In genomic region chr12:42076976-42077375, GRCh38 we compare ENCODE assay signal across 31 cellular contexts.
"Had no signal": no experiment of that assay in that cellular context is flagged by ENCODE, and none has a peak within 500 bp of the region (broad histone marks: within the 10 kb centered on the region; RNA-seq: fewer than 3 reads in every experiment).

No MANE protein-coding gene starts in this region.

- H3K4me3 Mint-ChIP-seq: activated B cell treated with CpG ODN at 0.5 μM for 24 hours; activated CD8-positive, alpha-beta T cell treated with anti-CD3 and anti-CD28 coated beads for 36 hours; activated naive CD4-positive, alpha-beta T cell treated with anti-CD3 and anti-CD28 coated beads for 36 hours; activated naive CD4-positive, alpha-beta T cell treated with anti-CD3 and anti-CD28 coated beads, Interleukin-2, amount 50 U/mL, for 24 hours; activated naive CD8-positive, alpha-beta T cell treated with anti-CD3 and anti-CD28 coated beads for 36 hours; activated naive CD8-positive, alpha-beta T cell treated with anti-CD3 and anti-CD28 coated beads, Interleukin-2, amount 50 U/mL, for 24 hours; activated T-cell treated with anti-CD3 and anti-CD28 coated beads, Interleukin-2, amount 50 U/mL, for 4 hours; effector memory CD8-positive, alpha-beta T cell; T-helper 17 cell had no signal

- H3K27ac Mint-ChIP-seq: activated B cell treated with CpG ODN at 0.5 μM for 24 hours; activated CD8-positive, alpha-beta T cell treated with anti-CD3 and anti-CD28 coated beads for 36 hours; activated naive CD4-positive, alpha-beta T cell treated with anti-CD3 and anti-CD28 coated beads for 36 hours; activated naive CD4-positive, alpha-beta T cell treated with anti-CD3 and anti-CD28 coated beads, Interleukin-2, amount 50 U/mL, for 24 hours; activated naive CD8-positive, alpha-beta T cell treated with anti-CD3 and anti-CD28 coated beads for 36 hours; activated naive CD8-positive, alpha-beta T cell treated with anti-CD3 and anti-CD28 coated beads, Interleukin-2, amount 50 U/mL, for 24 hours; activated T-helper 2 cell treated with anti-CD3 and anti-CD28 coated beads, Interferon-gamma antibody, Interleukin-2, Interleukin-4, amounts not matched to agents 10 μg/mL and 5 μg/mL and 100 μg/mL, durations not matched to agents 14 hours and 24 hours and 36 hours; T-helper 17 cell had no signal

- H3K4me1 Mint-ChIP-seq: activated B cell treated with CpG ODN at 0.5 μM for 24 hours; activated naive CD4-positive, alpha-beta T cell treated with anti-CD3 and anti-CD28 coated beads, Interleukin-2, amount 50 U/mL, for 24 hours; activated naive CD8-positive, alpha-beta T cell treated with anti-CD3 and anti-CD28 coated beads for 36 hours; activated naive CD8-positive, alpha-beta T cell treated with anti-CD3 and anti-CD28 coated beads, Interleukin-2, amount 50 U/mL, for 24 hours; T-helper 17 cell had no signal

- H3K27me3 Mint-ChIP-seq: activated B cell treated with CpG ODN at 0.5 μM for 24 hours; activated naive CD4-positive, alpha-beta T cell treated with anti-CD3 and anti-CD28 coated beads, Interleukin-2, amount 50 U/mL, for 24 hours; activated naive CD8-positive, alpha-beta T cell treated with anti-CD3 and anti-CD28 coated beads for 36 hours; activated naive CD8-positive, alpha-beta T cell treated with anti-CD3 and anti-CD28 coated beads, Interleukin-2, amount 50 U/mL, for 24 hours; effector memory CD8-positive, alpha-beta T cell; T-helper 17 cell had no signal

- H3K9me3 Mint-ChIP-seq: activated CD8-positive, alpha-beta T cell treated with anti-CD3 and anti-CD28 coated beads for 36 hours; activated naive CD4-positive, alpha-beta T cell treated with anti-CD3 and anti-CD28 coated beads for 36 hours; activated naive CD4-positive, alpha-beta T cell treated with anti-CD3 and anti-CD28 coated beads, Interleukin-2, amount 50 U/mL, for 24 hours; activated naive CD8-positive, alpha-beta T cell treated with anti-CD3 and anti-CD28 coated beads for 36 hours; activated naive CD8-positive, alpha-beta T cell treated with anti-CD3 and anti-CD28 coated beads, Interleukin-2, amount 50 U/mL, for 24 hours; activated T-cell treated with anti-CD3 and anti-CD28 coated beads, Interleukin-2, amount 50 U/mL, for 4 hours; activated T-helper 2 cell treated with anti-CD3 and anti-CD28 coated beads, Interferon-gamma antibody, Interleukin-2, Interleukin-4, amounts not matched to agents 10 μg/mL and 5 μg/mL and 100 μg/mL, durations not matched to agents 14 hours and 24 hours and 36 hours; effector memory CD8-positive, alpha-beta T cell had no signal

- ATAC-seq: activated CD4-positive, CD25-positive, alpha-beta regulatory T cell treated with anti-CD3 and anti-CD28 coated beads, Interleukin-2, amount 50 U/mL, for 24 hours; activated CD8-positive, alpha-beta T cell treated with anti-CD3 and anti-CD28 coated beads for 36 hours; activated naive CD8-positive, alpha-beta T cell treated with anti-CD3 and anti-CD28 coated beads, Interleukin-2, amount 50 U/mL, for 24 hours; activated T-cell treated with anti-CD3 and anti-CD28 coated beads, Interleukin-2, amount 50 U/mL, for 4 hours; body of pancreas; effector memory CD8-positive, alpha-beta T cell; gastroesophageal sphincter; T-helper 17 cell had no signal

- DNase-seq: activated B cell treated with CpG ODN at 0.5 μM for 24 hours; activated CD4-positive, alpha-beta T cell treated with anti-CD3 and anti-CD28 coated beads for 48 hours; activated CD4-positive, alpha-beta T cell treated with anti-CD3 and anti-CD28 coated beads, Interleukin-2, amount 50 U/mL, for 1 hour; activated CD4-positive, alpha-beta T cell treated with anti-CD3 and anti-CD28 coated beads, Interleukin-2, amount 50 U/mL, for 48 hours; activated CD8-positive, alpha-beta memory T cell treated with anti-CD3 and anti-CD28 coated beads for 24 hours; activated CD8-positive, alpha-beta T cell treated with anti-CD3 and anti-CD28 coated beads for 36 hours; activated effector memory CD4-positive, alpha-beta T cell treated with anti-CD3 and anti-CD28 coated beads, Interleukin-2, amount 50 U/mL, for 16 hours; activated naive CD4-positive, alpha-beta T cell treated with anti-CD3 and anti-CD28 coated beads for 36 hours; activated naive CD8-positive, alpha-beta T cell treated with anti-CD3 and anti-CD28 coated beads for 36 hours; activated naive CD8-positive, alpha-beta T cell treated with anti-CD3 and anti-CD28 coated beads, Interleukin-2, amount 50 U/mL, for 24 hours; activated T-cell treated with anti-CD3 and anti-CD28 coated beads, Interleukin-2, amount 50 U/mL, for 4 hours; adrenal gland; amygdala; aorta; body of pancreas; caudate nucleus; cortex of kidney; dermis blood vessel endothelial cell; effector CD4-positive, alpha-beta T cell; effector memory CD8-positive, alpha-beta T cell; esophagus squamous epithelium; foreskin melanocyte; head of caudate nucleus; hippocampal formation; T-helper 1 cell; T-helper 17 cell; WERI-Rb-1 had no signal

- H3K36me3 Mint-ChIP-seq: activated naive CD8-positive, alpha-beta T cell treated with anti-CD3 and anti-CD28 coated beads for 36 hours had no signal
